9 cellular contexts compared by ENCODE assay signal in genomic region chr16:81716478-81717210, GRCh38.
DNase-seq lines count a peak whose midpoint lies in the region; ATAC-seq and TF ChIP-seq lines count a peak whose summit lies in the region.
"Had no signal": no experiment of that assay in that cellular context is flagged by ENCODE, and none has a peak within 500 bp of the region (broad histone marks: within the 10 kb centered on the region; RNA-seq: fewer than 3 reads in every experiment).

No MANE protein-coding gene starts in this region.

- no peak for TF ChIP-seq CTCF in activated CD8-positive, alpha-beta T cell treated with anti-CD3 and anti-CD28 coated beads for 36 hours (IDR thresholded peaks at IDR 0.05)
- no peak for TF ChIP-seq CTCF in gastroesophageal sphincter (IDR thresholded peaks at IDR 0.05)

- peaks cover 53% of the 10 kb centered on the region for H3K4me1 ChIP-seq in CD4-positive, CD25-positive, alpha-beta regulatory T cell (ENCODE audit: control insufficient read depth, insufficient read depth, low read length, poor library complexity, severe bottlenecking)
- peaks cover 0 to 25% (median 5%) of the 10 kb centered on the region in 3 donors for H3K4me1 ChIP-seq in gastroesophageal sphincter

- peak overlapping the region; percentile 82 for H3K4me3 ChIP-seq in CD4-positive, CD25-positive, alpha-beta regulatory T cell (ENCODE audit: low read depth, low read length)
- no peak overlapping the region for H3K4me3 ChIP-seq in gastroesophageal sphincter

- H3K27me3 ChIP-seq in CD4-positive, CD25-positive, alpha-beta regulatory T cell (ENCODE audit: control insufficient read depth, insufficient read depth, low read length), result no peaks in the 10 kb centered on the region
- no peaks in the 10 kb centered on the region for H3K27me3 ChIP-seq in gastroesophageal sphincter

- DNase-seq in CD4-positive, CD25-positive, alpha-beta regulatory T cell, result peak in 2 of 3 donors; percentile 26 to 31
- peak; percentile 77 for DNase-seq in activated CD8-positive, alpha-beta T cell treated with anti-CD3 and anti-CD28 coated beads for 36 hours
- DNase-seq in SHP77 (lab: John Stamatoyannopoulos, UW) (no peak), ureter (ENCODE audit: low spot score) (no peak)

- no peaks in the 10 kb centered on the region for H3K27me3 Mint-ChIP-seq in CD4-positive, CD25-positive, alpha-beta regulatory T cell
- H3K27me3 Mint-ChIP-seq in activated CD8-positive, alpha-beta T cell treated with anti-CD3 and anti-CD28 coated beads for 36 hours, result no peaks in the 10 kb centered on the region

- no peaks in the 10 kb centered on the region for H3K36me3 ChIP-seq in CD4-positive, CD25-positive, alpha-beta regulatory T cell (ENCODE audit: control insufficient read depth, insufficient read depth, low read length)
- no peaks in the 10 kb centered on the region for H3K36me3 ChIP-seq in gastroesophageal sphincter

- intact Hi-C loops in activated CD8-positive, alpha-beta T cell treated with anti-CD3 and anti-CD28 coated beads for 36 hours (cut with micrococcal nuclease), result loop anchor here (5.0 kb wide), 1 partner anchor 84 kb away; no protein-coding TSS in a partner anchor

- H3K9me3 Mint-ChIP-seq in CD4-positive, CD25-positive, alpha-beta regulatory T cell, result peaks cover 0 to 9% (median 2%) of the 10 kb centered on the region in 7 donors
- peaks cover 2% of the 10 kb centered on the region for H3K9me3 Mint-ChIP-seq in activated CD8-positive, alpha-beta T cell treated with anti-CD3 and anti-CD28 coated beads for 36 hours

- peaks cover 18 to 57% (median 36%) of the 10 kb centered on the region in 4 donors for H3K4me1 Mint-ChIP-seq in CD4-positive, CD25-positive, alpha-beta regulatory T cell
- H3K4me1 Mint-ChIP-seq in activated CD8-positive, alpha-beta T cell treated with anti-CD3 and anti-CD28 coated beads for 36 hours (ENCODE audit: low read depth), result peaks cover 43% of the 10 kb centered on the region

- H3K27ac ChIP-seq in CD4-positive, CD25-positive, alpha-beta regulatory T cell (ENCODE audit: insufficient read depth, low read length, poor library complexity, severe bottlenecking), result peak overlapping the region; percentile 62
- no peak overlapping the region for H3K27ac ChIP-seq in gastroesophageal sphincter
- H3K27ac ChIP-seq: epithelial cell of prostate had no signal

- no peak for TF ChIP-seq POLR2A in gastroesophageal sphincter (IDR thresholded peaks at IDR 0.05)

- ATAC-seq in CD4-positive, CD25-positive, alpha-beta regulatory T cell (ENCODE audit: low read depth in 2 of 2), result peak in 1 of 2 donors; percentile 27
- ATAC-seq in GM18867 (IDR thresholded peaks at IDR 0.05; ENCODE audit: unreplicated experiment) (peak; percentile 61), HG02852 (IDR thresholded peaks at IDR 0.05; ENCODE audit: unreplicated experiment) (peak; percentile 63), gastroesophageal sphincter (no peak), HG02885 (IDR thresholded peaks at IDR 0.05; ENCODE audit: poor library complexity, unreplicated experiment) (no peak)
- ATAC-seq in activated CD8-positive, alpha-beta T cell treated with anti-CD3 and anti-CD28 coated beads for 36 hours, result peak; percentile 45

- H3K4me3 Mint-ChIP-seq in CD4-positive, CD25-positive, alpha-beta regulatory T cell, result peak overlapping the region; percentile 75 to 82 (median 80)
- peak overlapping the region; percentile 0 for H3K4me3 Mint-ChIP-seq in activated CD8-positive, alpha-beta T cell treated with anti-CD3 and anti-CD28 coated beads for 36 hours

- H3K27ac Mint-ChIP-seq in CD4-positive, CD25-positive, alpha-beta regulatory T cell, result peak overlapping the region; percentile 93 to 95 (median 94)
- H3K27ac Mint-ChIP-seq in activated CD8-positive, alpha-beta T cell treated with anti-CD3 and anti-CD28 coated beads for 36 hours, result peak overlapping the region; percentile 73

- peaks cover 3% of the 10 kb centered on the region for H3K36me3 Mint-ChIP-seq in CD4-positive, CD25-positive, alpha-beta regulatory T cell
- H3K36me3 Mint-ChIP-seq in activated CD8-positive, alpha-beta T cell treated with anti-CD3 and anti-CD28 coated beads for 36 hours (ENCODE audit: low read depth), result no peaks in the 10 kb centered on the region

- no peak for TF ChIP-seq EP300 in gastroesophageal sphincter (IDR thresholded peaks at IDR 0.05)

- no peaks in the 10 kb centered on the region for H3K9me3 ChIP-seq in CD4-positive, CD25-positive, alpha-beta regulatory T cell (ENCODE audit: control insufficient read depth in 2 of 2, low read length in 2 of 2)
- H3K9me3 ChIP-seq in gastroesophageal sphincter, result no peaks in the 10 kb centered on the region

- 65 to 76% methylated on average over 4 to 7 of the region's 10 CpGs for WGBS in gastroesophageal sphincter (ENCODE audit: low coverage in 1 of 2), 2 donors

- POLR2A ChIA-PET in activated CD8-positive, alpha-beta T cell treated with anti-CD3 and anti-CD28 coated beads for 36 hours (lab: Charles Lee), result no interaction called here

- CTCF ChIA-PET in activated CD8-positive, alpha-beta T cell treated with anti-CD3 and anti-CD28 coated beads for 36 hours (lab: Charles Lee), result no interaction called here

Comparison
In these comparisons a context has a peak if more than half of its experiments do, and no peak if none do; other contexts are left out.
1. ATAC-seq: peak in GM18867 (single experiment), HG02852 (single experiment) and activated CD8-positive, alpha-beta T cell treated with anti-CD3 and anti-CD28 coated beads for 36 hours (single experiment); none in gastroesophageal sphincter (single experiment) and HG02885 (single experiment).
2. DNase-seq: peak in CD4-positive, CD25-positive, alpha-beta regulatory T cell (2 of 3) and activated CD8-positive, alpha-beta T cell treated with anti-CD3 and anti-CD28 coated beads for 36 hours (single experiment); none in SHP77 (0 of 2) and ureter (single experiment).